In the genomic region with DNA sequence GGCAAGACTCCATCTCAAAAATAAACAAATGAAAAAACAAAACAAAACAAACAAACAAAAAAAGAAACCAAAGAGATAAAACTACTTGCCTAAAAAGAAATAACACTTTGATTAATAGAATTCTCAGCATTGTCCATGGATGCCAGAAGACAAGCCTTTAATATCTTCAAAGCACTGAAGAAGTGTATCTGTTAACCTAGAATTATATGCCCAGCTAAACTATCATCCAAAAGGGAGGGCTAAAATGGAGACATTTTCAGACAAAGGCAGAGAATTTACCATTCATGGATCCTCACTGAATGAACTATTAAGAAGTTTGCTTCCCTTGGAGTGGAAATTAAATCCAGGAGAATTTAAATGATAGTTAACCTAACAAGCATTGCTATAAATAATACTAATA, we compare ENCODE assay signal across 10 cellular contexts.
"Had no signal": no experiment of that assay in that cellular context is flagged by ENCODE, and none has a peak within 500 bp of the region (broad histone marks: within the 10 kb centered on the region; RNA-seq: fewer than 3 reads in every experiment).

No MANE protein-coding gene starts in this region.

- ATAC-seq: activated CD4-positive, alpha-beta T cell treated with anti-CD3 and anti-CD28 coated beads for 36 hours; activated CD4-positive, CD25-positive, alpha-beta regulatory T cell treated with anti-CD3 and anti-CD28 coated beads, Interleukin-2, amount 50 U/mL, for 24 hours; activated CD8-positive, alpha-beta T cell treated with anti-CD3 and anti-CD28 coated beads for 36 hours; activated CD8-positive, alpha-beta T cell treated with anti-CD3 and anti-CD28 coated beads, Interleukin-2, amount 10 ng/mL, durations not matched to agents 7 days and 5 days; WTC11 had no signal

- DNase-seq: activated B cell treated with CpG ODN at 0.5 μM for 24 hours; activated CD4-positive, alpha-beta T cell treated with anti-CD3 and anti-CD28 coated beads for 1 hour; activated CD4-positive, CD25-positive, alpha-beta regulatory T cell treated with anti-CD3 and anti-CD28 coated beads, Interleukin-2, amount 50 U/mL, for 72 hours had no signal

- H3K27ac ChIP-seq: VCaP, WERI-Rb-1 had no signal

- H3K36me3 ChIP-seq: WERI-Rb-1 had no signal
